Comparison of ENCODE assay signal across 9 cellular contexts in genomic region chr11:57798905-57799559, GRCh38.
DNase-seq lines count a peak whose midpoint lies in the region; ATAC-seq and TF ChIP-seq lines count a peak whose summit lies in the region.
"Had no signal": no experiment of that assay in that cellular context is flagged by ENCODE, and none has a peak within 500 bp of the region (broad histone marks: within the 10 kb centered on the region; RNA-seq: fewer than 3 reads in every experiment).

No MANE protein-coding gene starts in this region.

- no peaks in the 10 kb centered on the region for H3K9me3 Mint-ChIP-seq in dendritic cell treated with granulocyte-macrophage colony-stimulating factor and Interleukin-4, amounts not matched to agents 40 ng/mL and 50 ng/mL, for 4 days

- no peak overlapping the region for H3K4me3 Mint-ChIP-seq in dendritic cell treated with granulocyte-macrophage colony-stimulating factor and Interleukin-4, amounts not matched to agents 40 ng/mL and 50 ng/mL, for 4 days

- DNase-seq in EL (peak; percentile 59), NOMO-1 treated with dmso at 0.1 percent for 144 hours (lab: John Stamatoyannopoulos, UW; ENCODE audit: unreplicated experiment) (peak; percentile 7), WERI-Rb-1 (no peak), ecto neural progenitor cell (ENCODE audit: low spot score) (no peak)
- DNase-seq in stimulated activated CD4-positive, alpha-beta T cell treated with anti-CD3 and anti-CD28 coated beads, Interleukin-15, amount 100 ng/mL, for 24 hours = no peak

- peaks cover 25 to 28% of the 10 kb centered on the region in 2 donors for H3K4me1 ChIP-seq in mucosa of rectum (ENCODE audit: control insufficient read depth in 2 of 2, insufficient read depth in 2 of 2, low read length in 2 of 2)

- peak overlapping the region; percentile 84 for H3K27ac Mint-ChIP-seq in dendritic cell treated with granulocyte-macrophage colony-stimulating factor and Interleukin-4, amounts not matched to agents 40 ng/mL and 50 ng/mL, for 4 days

- peaks cover 45 to 48% of the 10 kb centered on the region in 2 donors for H3K36me3 ChIP-seq in mucosa of rectum (ENCODE audit: control insufficient read depth in 2 of 2, insufficient read depth in 2 of 2, low read length in 2 of 2)
- H3K36me3 ChIP-seq in WERI-Rb-1 = peaks cover 10% of the 10 kb centered on the region

- intact Hi-C loops in dendritic cell treated with granulocyte-macrophage colony-stimulating factor and Interleukin-4, amounts not matched to agents 40 ng/mL and 50 ng/mL, for 4 days (cut with micrococcal nuclease) = loop anchor here (10.0 kb wide), 1 partner anchor 154 kb away; the partner anchor contains the start of gene YPEL4

- peaks cover 51% of the 10 kb centered on the region for H3K4me1 Mint-ChIP-seq in dendritic cell treated with granulocyte-macrophage colony-stimulating factor and Interleukin-4, amounts not matched to agents 40 ng/mL and 50 ng/mL, for 4 days (ENCODE audit: low read depth)

- peak overlapping the region; percentile 20 to 57 for H3K9ac ChIP-seq in mucosa of rectum (ENCODE audit: low read depth in 1 of 2, low read length in 2 of 2)
- H3K9ac ChIP-seq: KMS-11 had no signal

- no peaks in the 10 kb centered on the region for H3K27me3 Mint-ChIP-seq in dendritic cell treated with granulocyte-macrophage colony-stimulating factor and Interleukin-4, amounts not matched to agents 40 ng/mL and 50 ng/mL, for 4 days

- H3K27me3 ChIP-seq in mucosa of rectum (ENCODE audit: control insufficient read depth in 2 of 2, insufficient read depth in 2 of 2, low read length in 2 of 2) (no peaks in the 10 kb centered on the region), WERI-Rb-1 (ENCODE audit: insufficient read depth, low read depth, severe bottlenecking) (no peaks in the 10 kb centered on the region)

- H3K9me3 ChIP-seq in mucosa of rectum (ENCODE audit: control insufficient read depth in 2 of 2, low read length in 2 of 2) (no peaks in the 10 kb centered on the region), WERI-Rb-1 (ENCODE audit: severe bottlenecking) (no peaks in the 10 kb centered on the region)

- H3K4me3 ChIP-seq in mucosa of rectum (ENCODE audit: low read length in 2 of 2) (no peak overlapping the region), WERI-Rb-1 (ENCODE audit: low read depth, low read length) (no peak overlapping the region)

- TF ChIP-seq CTCF in WERI-Rb-1 (IDR thresholded peaks at IDR 0.05; ENCODE audit: low read depth, low read length) = no peak

- ATAC-seq in HG02870 (IDR thresholded peaks at IDR 0.05; ENCODE audit: unreplicated experiment) = no peak

- peak overlapping the region; percentile 91 to 92 for H3K27ac ChIP-seq in mucosa of rectum (ENCODE audit: low read depth in 2 of 2, low read length in 2 of 2)
- no peak overlapping the region for H3K27ac ChIP-seq in WERI-Rb-1
- H3K27ac ChIP-seq: KMS-11 had no signal

- H3K36me3 Mint-ChIP-seq in dendritic cell treated with granulocyte-macrophage colony-stimulating factor and Interleukin-4, amounts not matched to agents 40 ng/mL and 50 ng/mL, for 4 days (ENCODE audit: low read depth) = peaks cover 71% of the 10 kb centered on the region

Comparison
In these comparisons a context has a peak if more than half of its experiments do, and no peak if none do; other contexts are left out.
1. DNase-seq: peak in EL (single experiment) and NOMO-1 treated with dmso at 0.1 percent for 144 hours (single experiment); none in WERI-Rb-1 (single experiment), ecto neural progenitor cell (single experiment) and stimulated activated CD4-positive, alpha-beta T cell treated with anti-CD3 and anti-CD28 coated beads, Interleukin-15, amount 100 ng/mL, for 24 hours (single experiment).